ENCODE assay signal across 13 cellular contexts in genomic region chr1:11061652-11062365, GRCh38. TPM values are rescaled to one million over a fixed set of nuclear protein-coding genes. Genes with fewer than 3 reads are reported as not detected.
DNase-seq lines count a peak whose midpoint lies in the region; ATAC-seq and TF ChIP-seq lines count a peak whose summit lies in the region.
"Had no signal": no experiment of that assay in that cellular context is flagged by ENCODE, and none has a peak within 500 bp of the region (broad histone marks: within the 10 kb centered on the region; RNA-seq: fewer than 3 reads in every experiment).

No MANE protein-coding gene starts in this region.

- 91 to 92% methylated on average over 4 to 5 of the region's 5 CpGs for WGBS in endodermal cell (ENCODE audit: insufficient coverage in 1 of 2, insufficient read length in 1 of 2), 2 experiments

- H3K4me3 Mint-ChIP-seq in stimulated activated naive CD8-positive, alpha-beta T cell treated with anti-CD3 and anti-CD28 coated beads, Interleukin-15, Interleukin-2, amounts not matched to agents 100 ng/mL and 50 ng/mL, for 24 hours, result peak overlapping the region; percentile 89
- H3K4me3 Mint-ChIP-seq in endodermal cell, result no peak overlapping the region

- H3K9me3 Mint-ChIP-seq in stimulated activated naive CD8-positive, alpha-beta T cell treated with anti-CD3 and anti-CD28 coated beads, Interleukin-15, Interleukin-2, amounts not matched to agents 100 ng/mL and 50 ng/mL, for 24 hours, result no peaks in the 10 kb centered on the region
- no peaks in the 10 kb centered on the region for H3K9me3 Mint-ChIP-seq in endodermal cell

- no peak overlapping the region for H3K9ac ChIP-seq in endodermal cell (ENCODE audit: extremely low read depth, low read length, poor library complexity, severe bottlenecking)

- H3K27ac Mint-ChIP-seq in stimulated activated naive CD8-positive, alpha-beta T cell treated with anti-CD3 and anti-CD28 coated beads, Interleukin-15, Interleukin-2, amounts not matched to agents 100 ng/mL and 50 ng/mL, for 24 hours, result peak overlapping the region; percentile 65
- no peak overlapping the region for H3K27ac Mint-ChIP-seq in endodermal cell

- H3K4me1 ChIP-seq in endodermal cell (ENCODE audit: control insufficient read depth, insufficient read depth, low read length), result peaks cover 3% of the 10 kb centered on the region

- peak; percentile 28 for TF ChIP-seq CTCF in endodermal cell (conservative IDR thresholded peaks at IDR 0.05)

- H3K27me3 Mint-ChIP-seq in stimulated activated naive CD8-positive, alpha-beta T cell treated with anti-CD3 and anti-CD28 coated beads, Interleukin-15, Interleukin-2, amounts not matched to agents 100 ng/mL and 50 ng/mL, for 24 hours, result no peaks in the 10 kb centered on the region
- no peaks in the 10 kb centered on the region for H3K27me3 Mint-ChIP-seq in endodermal cell (ENCODE audit: insufficient read depth)

- H3K36me3 Mint-ChIP-seq in stimulated activated naive CD8-positive, alpha-beta T cell treated with anti-CD3 and anti-CD28 coated beads, Interleukin-15, Interleukin-2, amounts not matched to agents 100 ng/mL and 50 ng/mL, for 24 hours (ENCODE audit: low read depth), result peaks cover 68% of the 10 kb centered on the region
- peaks cover 46% of the 10 kb centered on the region for H3K36me3 Mint-ChIP-seq in endodermal cell (ENCODE audit: low read depth)

- DNase-seq in stimulated activated naive CD8-positive, alpha-beta T cell treated with anti-CD3 and anti-CD28 coated beads, Interleukin-15, Interleukin-2, amounts not matched to agents 100 U/mL and 50 U/mL, for 24 hours, result no peak
- DNase-seq in SK-MEL-5 (ENCODE audit: low read depth, low spot score), result peak; percentile 48
- no peak for DNase-seq in endodermal cell
- DNase-seq in NCI-H1105 (lab: John Stamatoyannopoulos, UW), result no peak
- no peak for DNase-seq in stimulated activated CD4-positive, alpha-beta T cell treated with anti-CD3 and anti-CD28 coated beads, Interleukin-4, amount 100 ng/mL, for 4 hours
- DNase-seq: amygdala, Caco-2, erythroblast, NCI-H774, substantia nigra had no signal

- H3K4me3 ChIP-seq in endodermal cell (ENCODE audit: low read length), result no peak overlapping the region

- H3K27me3 ChIP-seq in endodermal cell (ENCODE audit: control insufficient read depth, insufficient read depth, low read length, poor library complexity, severe bottlenecking), result no peaks in the 10 kb centered on the region

- H3K36me3 ChIP-seq in endodermal cell (ENCODE audit: control insufficient read depth, insufficient read depth, low read length), result peaks cover 57% of the 10 kb centered on the region

- H3K4me1 Mint-ChIP-seq in stimulated activated naive CD8-positive, alpha-beta T cell treated with anti-CD3 and anti-CD28 coated beads, Interleukin-15, Interleukin-2, amounts not matched to agents 100 ng/mL and 50 ng/mL, for 24 hours (ENCODE audit: low read depth), result peaks cover 57% of the 10 kb centered on the region
- H3K4me1 Mint-ChIP-seq in endodermal cell, result peaks cover 5% of the 10 kb centered on the region

- H3K9me3 ChIP-seq in endodermal cell (ENCODE audit: control insufficient read depth, low read length), result no peaks in the 10 kb centered on the region
- H3K9me3 ChIP-seq: Caco-2 had no signal

- H3K27ac ChIP-seq in endodermal cell (ENCODE audit: low read depth, low read length), result no peak overlapping the region

- in situ Hi-C loops in SK-MEL-5 (cut with HindIII; ENCODE audit: low pct_unique_long_range_greater_than_20kb, low sequenced_read_pairs), result no loop called here

- ATAC-seq in stimulated activated naive CD8-positive, alpha-beta T cell treated with anti-CD3 and anti-CD28 coated beads, Interleukin-15, Interleukin-2, amounts not matched to agents 100 U/mL and 50 U/mL, for 24 hours, result no peak
- ATAC-seq in GM21526 (IDR thresholded peaks at IDR 0.05; ENCODE audit: low FRiP score, unreplicated experiment) (no peak), GM21825 (IDR thresholded peaks at IDR 0.05; ENCODE audit: unreplicated experiment) (no peak)

RNA-seq across cellular contexts. Expression of gene SRM, which starts 2.0 kb away (rescaled TPM):
- 46.1 and 47.5 TPM in 2 replicates for total RNA-seq in SK-MEL-5 (2014; rRNA removed; shearing (Covaris generic))
- 248 and 272 TPM in 2 replicates for polyA plus RNA-seq in SK-MEL-5 (2015; cell fraction: cytosol; rRNA removed)
- polyA plus RNA-seq in SK-MEL-5 (2015; cell fraction: nucleus; rRNA removed), result 73.2 and 89.2 TPM in 2 replicates
- 100 to 1,000 TPM; 106 to 107 TPM for total RNA-seq in endodermal cell
- polyA plus RNA-seq in endodermal cell (2013, experiment 1 of 2), result 104 TPM
- polyA plus RNA-seq in endodermal cell (2013, experiment 2 of 2), result 91.1 TPM

RNA-seq across cellular contexts. Expression of gene MASP2, which starts 14.8 kb away (rescaled TPM):
- total RNA-seq in SK-MEL-5 (2014; rRNA removed; shearing (Covaris generic)), result not detected in 2 replicates
- polyA plus RNA-seq in SK-MEL-5 (2015; cell fraction: cytosol; rRNA removed), result 0.06 TPM in 1 of 2 replicates, not detected in the other
- 0.58 TPM in 1 of 2 replicates, not detected in the other for polyA plus RNA-seq in SK-MEL-5 (2015; cell fraction: nucleus; rRNA removed)
- under 1 TPM in 1 of 2 donors, not detected in 1; 0.51 TPM for total RNA-seq in endodermal cell
- not detected for polyA plus RNA-seq in endodermal cell (2013, experiment 1 of 2)
- polyA plus RNA-seq in endodermal cell (2013, experiment 2 of 2), result not detected

RNA-seq across cellular contexts. Expression of gene EXOSC10, which starts 37.9 kb away (rescaled TPM):
- total RNA-seq in SK-MEL-5 (2014; rRNA removed; shearing (Covaris generic)), result 82.4 and 88.8 TPM in 2 replicates
- 61.8 and 77.9 TPM in 2 replicates for polyA plus RNA-seq in SK-MEL-5 (2015; cell fraction: cytosol; rRNA removed)
- polyA plus RNA-seq in SK-MEL-5 (2015; cell fraction: nucleus; rRNA removed), result 320 and 370 TPM in 2 replicates
- 10 to 100 TPM; 81.4 to 89.7 TPM for total RNA-seq in endodermal cell
- 91.4 TPM for polyA plus RNA-seq in endodermal cell (2013, experiment 1 of 2)
- polyA plus RNA-seq in endodermal cell (2013, experiment 2 of 2), result 83.2 TPM

RNA-seq across cellular contexts. Expression of gene TARDBP, which starts 49.4 kb away (rescaled TPM):
- total RNA-seq in SK-MEL-5 (2014; rRNA removed; shearing (Covaris generic)), result 27.5 and 41.2 TPM in 2 replicates
- polyA plus RNA-seq in SK-MEL-5 (2015; cell fraction: cytosol; rRNA removed), result 102 and 148 TPM in 2 replicates
- 297 and 353 TPM in 2 replicates for polyA plus RNA-seq in SK-MEL-5 (2015; cell fraction: nucleus; rRNA removed)
- 100 to 1,000 TPM; 203 to 216 TPM for total RNA-seq in endodermal cell
- polyA plus RNA-seq in endodermal cell (2013, experiment 1 of 2), result 271 TPM
- 250 TPM for polyA plus RNA-seq in endodermal cell (2013, experiment 2 of 2)
